6 cellular contexts compared by ENCODE assay signal in genomic region chr11:124762624-124763155, GRCh38. TPM values are rescaled to one million over a fixed set of nuclear protein-coding genes. Genes with fewer than 3 reads are reported as not detected.
DNase-seq lines count a peak whose midpoint lies in the region; ATAC-seq lines count a peak whose summit lies in the region.

No MANE protein-coding gene starts in this region.

- peaks cover 10 to 38% (median 17%) of the 10 kb centered on the region in 5 donors for H3K27me3 Mint-ChIP-seq in naive thymus-derived CD8-positive, alpha-beta T cell

- ATAC-seq in GM18498 (IDR thresholded peaks at IDR 0.05; ENCODE audit: unreplicated experiment) (peak; percentile 8), HG03064 (IDR thresholded peaks at IDR 0.05; ENCODE audit: low read depth, unreplicated experiment) (peak; percentile 9)
- ATAC-seq in naive thymus-derived CD8-positive, alpha-beta T cell: peak; percentile 34 to 36

- POLR2A ChIA-PET in naive thymus-derived CD8-positive, alpha-beta T cell (lab: Charles Lee): interaction anchor here (1.0 to 4.6 kb wide), 6 partner anchors 10 to 92 kb away, joined by 3 to 51 read pairs (median 12); partner anchors contain the start of genes SIAE, SPA17 and VSIG2

- peak overlapping the region; percentile 88 to 99 (median 97) for H3K4me3 Mint-ChIP-seq in naive thymus-derived CD8-positive, alpha-beta T cell

- peak; percentile 23 for DNase-seq in astrocyte of the hippocampus (ENCODE audit: low read depth, low spot score)
- no peak for DNase-seq in naive thymus-derived CD8-positive, alpha-beta T cell
- DNase-seq in ureter (ENCODE audit: low spot score): no peak
- no peak for DNase-seq in Ammon's horn (ENCODE audit: low spot score)

- peaks cover 0 to 19% (median 0%) of the 10 kb centered on the region in 3 donors for H3K36me3 Mint-ChIP-seq in naive thymus-derived CD8-positive, alpha-beta T cell

- peaks cover 13 to 44% (median 38%) of the 10 kb centered on the region in 4 donors for H3K4me1 Mint-ChIP-seq in naive thymus-derived CD8-positive, alpha-beta T cell

- H3K27ac Mint-ChIP-seq in naive thymus-derived CD8-positive, alpha-beta T cell: peak overlapping the region in 8 of 10 donors; percentile 60 to 92 (median 87)

- no peaks in the 10 kb centered on the region for H3K9me3 Mint-ChIP-seq in naive thymus-derived CD8-positive, alpha-beta T cell

RNA-seq across cellular contexts. Expression of gene ESAM, which starts 0.6 kb away (rescaled TPM):
- total RNA-seq in naive thymus-derived CD8-positive, alpha-beta T cell: 1 to 10 TPM; 2.8 to 3.0 TPM
- polyA plus RNA-seq in naive thymus-derived CD8-positive, alpha-beta T cell: 1 to 10 TPM; 1.9 to 2.6 (median 2.5) TPM
- 34.4 TPM for total RNA-seq in ureter

RNA-seq across cellular contexts. Expression of gene VSIG2, which starts 10.6 kb away (rescaled TPM):
- 1 to 10 TPM; 1.8 to 2.0 TPM for total RNA-seq in naive thymus-derived CD8-positive, alpha-beta T cell
- polyA plus RNA-seq in naive thymus-derived CD8-positive, alpha-beta T cell: under 1 TPM; 0.28 to 0.44 (median 0.34) TPM
- 215 TPM for total RNA-seq in ureter

RNA-seq across cellular contexts. Expression of gene NRGN, which starts 22.9 kb away (rescaled TPM):
- total RNA-seq in naive thymus-derived CD8-positive, alpha-beta T cell: under 1 TPM; 0.68 to 0.69 TPM
- under 1 TPM in 2 of 3 donors, not detected in 1; 0.14 to 0.20 TPM for polyA plus RNA-seq in naive thymus-derived CD8-positive, alpha-beta T cell
- total RNA-seq in ureter: 6.1 TPM

RNA-seq across cellular contexts. Expression of gene MSANTD2, which starts 37.5 kb away (rescaled TPM):
- total RNA-seq in naive thymus-derived CD8-positive, alpha-beta T cell: 10 to 100 TPM; 23.0 to 25.5 TPM
- polyA plus RNA-seq in naive thymus-derived CD8-positive, alpha-beta T cell: 1 to 10 TPM; 3.5 to 4.2 (median 4.0) TPM
- total RNA-seq in ureter: 17.9 TPM

Comparison
In these comparisons a context has a peak if more than half of its experiments do, and no peak if none do; other contexts are left out.
1. RNA of gene VSIG2, which starts 10.6 kb away (total RNA-seq): 215 TPM in ureter (single experiment); 1.8 to 2.0 TPM in naive thymus-derived CD8-positive, alpha-beta T cell; every median in the first group is over 10 times any median in the second.
2. Peak in every context shown above with its lines, with median percentiles within 50 percentile points of each other: ATAC-seq.